In the genomic region with DNA sequence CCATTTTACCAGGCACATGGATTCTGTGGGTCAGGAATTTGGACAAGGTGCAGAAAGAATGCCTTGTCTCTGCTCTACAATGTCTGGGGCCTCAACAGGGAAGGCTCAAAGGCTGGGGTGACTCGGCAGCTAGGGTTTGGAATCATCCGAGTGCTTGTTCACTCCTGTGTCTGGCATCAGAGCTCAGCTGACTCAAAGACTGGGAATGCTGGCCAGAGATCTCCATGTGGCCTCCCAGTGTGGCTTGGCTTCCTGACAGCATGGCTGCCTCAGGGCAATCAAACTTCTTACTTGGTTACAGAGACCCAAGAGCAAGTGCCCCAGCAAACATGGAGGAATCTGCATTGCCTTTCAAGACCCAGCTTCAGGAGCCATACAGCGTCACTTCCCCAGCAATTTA, we compare ENCODE assay signal across 10 cellular contexts.
DNase-seq lines count a peak whose midpoint lies in the region; ATAC-seq, FAIRE-seq and TF ChIP-seq lines count a peak whose summit lies in the region.
"Had no signal": no experiment of that assay in that cellular context is flagged by ENCODE, and none has a peak within 500 bp of the region (broad histone marks: within the 10 kb centered on the region; RNA-seq: fewer than 3 reads in every experiment).

No MANE protein-coding gene starts in this region.

- CTCF ChIA-PET in OCI-LY7 (lab: Charles Lee; ENCODE audit: unreplicated experiment) = no interaction called here

- BruUV-seq in OCI-LY7 (replicated peaks; lab: Mats Ljungman, UMichigan) = no TSS peak

- ATAC-seq in left lung (peak; percentile 60), HG02571 (IDR thresholded peaks at IDR 0.05; ENCODE audit: unreplicated experiment) (no peak)

- DNase-seq in AG08395 (ENCODE audit: low spot score) (peak; percentile 93), HS-5 (ENCODE audit: low read depth) (peak; percentile 89), astrocyte of the cerebellum (ENCODE audit: low read depth) (peak; percentile 99), left lung (peak in 1 of 2 donors; percentile 55), D721Med (ENCODE audit: insufficient read length, low spot score) (no peak), OCI-LY7 (ENCODE audit: low spot score) (no peak), HuH-7.5 (ENCODE audit: low spot score) (no peak)
- DNase-seq: DND-41, esophagus squamous epithelium had no signal

- H3K4me3 ChIP-seq in astrocyte of the cerebellum (ENCODE audit: low read depth, low read length) = no peak overlapping the region
- no peak overlapping the region for H3K4me3 ChIP-seq in left lung
- no peak overlapping the region for H3K4me3 ChIP-seq in OCI-LY7 (ENCODE audit: low read depth, low read length, poor library complexity, severe bottlenecking)
- H3K4me3 ChIP-seq: esophagus squamous epithelium had no signal

- FAIRE-seq in D721Med (lab: Jason Lieb, UNC) = no peak

- no peaks in the 10 kb centered on the region for H4K20me1 ChIP-seq in OCI-LY7 (ENCODE audit: insufficient read depth, low read length)

- peaks cover 0 to 3% of the 10 kb centered on the region in 2 donors for H3K9me3 ChIP-seq in left lung
- no peaks in the 10 kb centered on the region for H3K9me3 ChIP-seq in OCI-LY7 (ENCODE audit: low read length)
- H3K9me3 ChIP-seq: esophagus squamous epithelium had no signal

- POLR2A ChIA-PET in OCI-LY7 (lab: Charles Lee) = interaction anchor here (1.1 to 2.9 kb wide), 3 partner anchors 10 to 17 kb away, joined by 3 to 19 read pairs (median 7); no protein-coding TSS in a partner anchor

- H3K4me2 ChIP-seq in OCI-LY7 (ENCODE audit: low read length) = no peak overlapping the region

- no peaks in the 10 kb centered on the region for H3K79me2 ChIP-seq in OCI-LY7 (ENCODE audit: insufficient read depth, low read depth, low read length)

- H3K4me1 ChIP-seq in left lung (peaks cover 0 to under 1% of the 10 kb centered on the region in 2 donors), OCI-LY7 (ENCODE audit: insufficient read depth, low read length, poor library complexity, severe bottlenecking) (peaks cover 29% of the 10 kb centered on the region)

- no peaks in the 10 kb centered on the region for H3K27me3 ChIP-seq in left lung
- H3K27me3 ChIP-seq: esophagus squamous epithelium had no signal

- intact Hi-C loops in left lung (cut with DNase I) = no loop called here
- intact Hi-C loops in OCI-LY7 (cut with micrococcal nuclease; ENCODE audit: unreplicated experiment) = no loop called here

- H3K27ac ChIP-seq in left lung (no peak overlapping the region), OCI-LY7 (ENCODE audit: low read depth, low read length, poor library complexity, severe bottlenecking) (no peak overlapping the region)
- H3K27ac ChIP-seq: esophagus squamous epithelium had no signal

- no peak overlapping the region for H2AFZ ChIP-seq in OCI-LY7 (ENCODE audit: low read length)

- in situ Hi-C loops in astrocyte of the cerebellum (cut with HindIII; ENCODE audit: low sequenced_read_pairs) = no loop called here

- H3K36me3 ChIP-seq in left lung (no peaks in the 10 kb centered on the region), OCI-LY7 (ENCODE audit: insufficient read depth, low read length) (no peaks in the 10 kb centered on the region)
- H3K36me3 ChIP-seq: esophagus squamous epithelium had no signal

- TF ChIP-seq CTCF in astrocyte of the cerebellum (IDR thresholded peaks at IDR 0.05; ENCODE audit: low read depth, low read length, missing control alignments) (no peak), left lung (IDR thresholded peaks at IDR 0.05) (no peak), D721Med (IDR thresholded peaks at IDR 0.05; ENCODE audit: insufficient read depth, missing control alignments) (no peak), OCI-LY7 (conservative IDR thresholded peaks at IDR 0.05; ENCODE audit: low read length) (no peak)

- H3K9me2 ChIP-seq in OCI-LY7 (ENCODE audit: insufficient read depth, low read length) = no peaks in the 10 kb centered on the region

Comparison
In these comparisons a context has a peak if more than half of its experiments do, and no peak if none do; other contexts are left out.
1. DNase-seq: peak in AG08395 (single experiment), HS-5 (single experiment) and astrocyte of the cerebellum (single experiment); none in D721Med (single experiment), OCI-LY7 (single experiment) and HuH-7.5 (single experiment).